In genomic region chr3:89104499-89104898, GRCh38 we compare ENCODE assay signal across 19 cellular contexts. TPM values are rescaled to one million over a fixed set of nuclear protein-coding genes. Genes with fewer than 3 reads are reported as not detected.
"Had no signal": no experiment of that assay in that cellular context is flagged by ENCODE, and none has a peak within 500 bp of the region (broad histone marks: within the 10 kb centered on the region; RNA-seq: fewer than 3 reads in every experiment).

No MANE protein-coding gene starts in this region.

- H3K4me1 ChIP-seq: colonic mucosa had no signal

- H3K4me3 ChIP-seq: body of pancreas, colonic mucosa, sigmoid colon, tibial artery had no signal

- H3K27ac ChIP-seq: body of pancreas, colonic mucosa had no signal

- ATAC-seq: activated T-cell treated with anti-CD3 and anti-CD28 coated beads, Interleukin-2, amount 50 U/mL, for 72 hours; body of pancreas; left colon; stimulated activated memory B cell treated with anti-CD40 and anti-IgM and Interleukin-4, amounts not matched to agents 10 μg/mL and 1 μg/mL and 100 μg/mL, for 72 hours had no signal

- DNase-seq: activated CD4-positive, alpha-beta T cell treated with anti-CD3 and anti-CD28 coated beads, Interleukin-2, amount 10 ng/mL, durations not matched to agents 24 days and 14 days; activated CD4-positive, CD25-positive, alpha-beta regulatory T cell; activated CD8-positive, alpha-beta memory T cell treated with anti-CD3 and anti-CD28 coated beads, Interleukin-2, amount 50 U/mL, for 48 hours; activated gamma-delta T cell; activated T-cell treated with anti-CD3 and anti-CD28 coated beads, Interleukin-2, amount 50 U/mL, for 72 hours; amygdala; body of pancreas; central memory CD4-positive, alpha-beta T cell; colonic mucosa; effector CD4-positive, alpha-beta T cell; foreskin melanocyte; immature natural killer cell; left colon; sigmoid colon; tibial artery had no signal

- H3K36me3 ChIP-seq: colonic mucosa, sigmoid colon, tibial artery had no signal

- H3K9me3 ChIP-seq: body of pancreas, colonic mucosa, sigmoid colon, tibial artery had no signal

- H3K27me3 ChIP-seq: colonic mucosa had no signal

RNA-seq across cellular contexts. Expression of gene EPHA3, which starts 2.9 kb away (rescaled TPM):
- total RNA-seq: activated CD4-positive, alpha-beta T cell treated with anti-CD3 and anti-CD28 coated beads, Interleukin-2, amount 10 ng/mL, durations not matched to agents 24 days and 14 days; lung microvascular endothelial cell; pulmonary artery endothelial cell; T-helper 2 cell treated with Interferon-gamma antibody and Interleukin-4, amounts not matched to agents 100 ng/mL and 5 ng/mL, for 36 hours had no signal
